Comparison of ENCODE assay signal across 27 cellular contexts in the genomic region with DNA sequence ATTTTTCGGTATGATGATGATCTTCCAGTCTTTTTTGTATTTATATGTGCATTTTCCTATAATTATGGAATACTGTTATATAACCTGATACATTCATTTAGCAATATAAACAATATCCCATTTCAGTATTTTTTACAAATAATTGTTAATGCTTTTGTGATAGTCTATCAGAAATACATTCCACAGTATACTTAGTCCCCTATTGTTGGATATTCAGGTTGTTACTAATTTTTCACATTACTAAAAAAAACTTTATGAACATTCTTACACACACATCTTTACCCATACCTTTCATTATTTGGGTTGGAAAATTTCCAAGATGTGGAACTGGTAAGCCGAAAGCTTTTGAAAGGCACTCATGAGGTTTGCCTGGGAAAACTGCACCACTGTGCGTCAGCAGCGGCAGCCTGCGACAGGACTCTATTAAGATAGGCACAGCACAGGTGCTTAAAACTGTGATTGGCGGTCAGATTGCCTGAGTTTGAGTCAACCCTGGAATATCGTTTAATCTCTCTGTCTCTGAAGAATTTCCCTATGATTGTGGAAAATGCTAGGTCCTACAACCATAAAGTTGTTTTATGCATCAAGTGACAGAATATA.
"Had no signal": no experiment of that assay in that cellular context is flagged by ENCODE, and none has a peak within 500 bp of the region (broad histone marks: within the 10 kb centered on the region; RNA-seq: fewer than 3 reads in every experiment).

No MANE protein-coding gene starts in this region.

- H3K4me3 ChIP-seq: ascending aorta, cardiac muscle cell, PC-9, SJCRH30, SK-N-MC had no signal

- H3K9ac ChIP-seq: KMS-11 had no signal

- H3K9me3 ChIP-seq: ascending aorta, SJCRH30 had no signal

- DNase-seq: activated CD4-positive, alpha-beta T cell treated with anti-CD3 and anti-CD28 coated beads, Interleukin-2, amount 10 ng/mL, durations not matched to agents 24 days and 14 days; activated CD4-positive, alpha-beta T cell treated with anti-CD3 and anti-CD28 coated beads, Interleukin-2, amount 50 U/mL, for 4 hours; activated CD8-positive, alpha-beta memory T cell treated with anti-CD3 and anti-CD28 coated beads, Interleukin-2, amount 50 U/mL, for 4 hours; activated gamma-delta T cell treated with Interleukin-2 at 50 U/mL for 16 hours; activated naive CD4-positive, alpha-beta T cell treated with anti-CD3 and anti-CD28 coated beads, Interleukin-2, amount 10 ng/mL, durations not matched to agents 7 days and 5 days; activated naive CD8-positive, alpha-beta T cell treated with anti-CD3 and anti-CD28 coated beads for 36 hours; activated T-cell treated with anti-CD3 and anti-CD28 coated beads for 4 hours; activated T-cell treated with anti-CD3 and anti-CD28 coated beads, Interleukin-2, amount 50 U/mL, for 4 hours; amygdala; NCI-H1092 treated with DMSO at 0.1 percent for 48 hours; NCI-H1417; NCI-H146; NCI-H187; NCI-H2029 treated with DMSO at 0.1 percent for 48 hours; NCI-H2107; NCI-H345; NCI-H524 treated with DMSO at 0.1 percent for 48 hours; PC-9; SJCRH30 had no signal

- H3K4me3 Mint-ChIP-seq: activated CD4-positive, alpha-beta T cell treated with anti-CD3 and anti-CD28 coated beads, Interleukin-2, amount 10 ng/mL, durations not matched to agents 24 days and 14 days; activated naive CD4-positive, alpha-beta T cell treated with anti-CD3 and anti-CD28 coated beads, Interleukin-2, amount 10 ng/mL, durations not matched to agents 7 days and 5 days; activated naive CD8-positive, alpha-beta T cell treated with anti-CD3 and anti-CD28 coated beads for 36 hours; activated T-cell treated with anti-CD3 and anti-CD28 coated beads, Interleukin-2, amount 50 U/mL, for 4 hours; activated T-helper 1 cell treated with anti-CD3 and anti-CD28 coated beads, Interleukin-12 subunit alpha, Interleukin-12 subunit beta, Interleukin-2, Interleukin-4 antibody, amounts not matched to agents 30 ng/mL and 10 ng/mL and 1 ng/mL, durations not matched to agents 14 hours and 24 hours and 36 hours; central memory CD8-positive, alpha-beta T cell; T-helper 2 cell treated with Interferon-gamma antibody and Interleukin-4, amounts not matched to agents 5 μg/mL and 100 μg/mL, for 36 hours had no signal

- H2AFZ ChIP-seq: PC-9 had no signal

- H3K4me1 ChIP-seq: ascending aorta had no signal

- H3K4me2 ChIP-seq: KMS-11, PC-9 had no signal

- H3K27ac ChIP-seq: ascending aorta, cardiac muscle cell, KMS-11, PC-9, RWPE1, SJCRH30, SK-N-MC had no signal

- H3K27ac Mint-ChIP-seq: activated naive CD4-positive, alpha-beta T cell treated with anti-CD3 and anti-CD28 coated beads, Interleukin-2, amount 10 ng/mL, durations not matched to agents 7 days and 5 days; activated naive CD8-positive, alpha-beta T cell treated with anti-CD3 and anti-CD28 coated beads for 36 hours; T-helper 2 cell treated with Interferon-gamma antibody and Interleukin-4, amounts not matched to agents 5 μg/mL and 100 μg/mL, for 36 hours had no signal

- H3K27me3 ChIP-seq: ascending aorta, cardiac muscle cell, SJCRH30 had no signal

- H3K36me3 ChIP-seq: ascending aorta, cardiac muscle cell, SJCRH30 had no signal
